In the genomic region with DNA sequence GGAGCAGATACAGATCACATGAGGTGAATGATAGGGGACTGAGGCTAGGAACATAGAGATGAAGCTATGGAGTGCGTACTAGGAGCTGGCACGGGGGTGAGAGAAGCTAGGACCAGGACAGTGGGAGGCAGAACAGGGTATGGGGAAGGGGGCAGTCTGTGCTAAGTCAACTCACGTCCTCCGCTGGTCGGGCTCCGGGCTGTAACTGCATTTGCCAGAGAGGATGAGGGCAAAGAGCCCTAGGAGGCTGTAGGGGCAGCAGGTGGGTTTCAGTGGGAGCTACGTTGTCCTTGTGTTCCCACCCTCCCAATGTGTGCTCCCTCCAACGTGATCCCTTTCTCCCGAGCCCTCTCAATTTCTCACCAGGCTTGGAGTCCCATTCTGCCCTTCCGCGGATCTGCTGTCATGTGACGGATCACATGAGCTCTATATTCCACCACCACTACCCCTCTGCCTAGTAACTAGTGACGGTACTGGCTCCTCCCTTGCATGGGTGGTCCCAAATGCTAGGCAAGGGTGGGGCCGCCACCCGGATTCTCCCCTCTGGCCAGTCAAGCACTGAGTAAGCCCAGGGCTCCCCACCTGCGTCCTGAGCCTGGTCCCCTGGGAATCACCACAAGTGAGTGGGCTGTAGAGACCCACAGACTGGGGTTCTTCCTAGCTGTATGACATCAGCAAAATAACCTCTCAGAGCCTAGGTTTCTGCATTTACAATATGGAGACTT, we compare ENCODE assay signal across 8 cellular contexts. TPM values are rescaled to one million over a fixed set of nuclear protein-coding genes. Genes with fewer than 3 reads are reported as not detected.
A peak's percentile ranks its signal among the peaks of the same experiment; 100 is the strongest.
DNase-seq lines count a peak whose midpoint lies in the region; ATAC-seq and TF ChIP-seq lines count a peak whose summit lies in the region.

A gene (minus strand): TSS at position 402 of the 725 bp plus-strand sequence. CDS start 22 bp downstream, at position 380.

- TF ChIP-seq CTCF in left ventricle myocardium inferior (IDR thresholded peaks at IDR 0.05; ENCODE audit: borderline replicate concordance) (no peak), prostate gland (IDR thresholded peaks at IDR 0.05) (peak in 1 of 4 experiments; percentile 13)

- H3K4me1 ChIP-seq in left ventricle myocardium inferior: peaks cover 29% of the 10 kb centered on the region
- H3K4me1 ChIP-seq in prostate gland (replicated peaks): no peaks in the 10 kb centered on the region
- no peaks in the 10 kb centered on the region for H3K4me1 ChIP-seq in urinary bladder (ENCODE audit: insufficient read depth)

- peak; percentile 99 for ATAC-seq in GM18498 (IDR thresholded peaks at IDR 0.05; ENCODE audit: unreplicated experiment)
- ATAC-seq in HG02885 (IDR thresholded peaks at IDR 0.05; ENCODE audit: poor library complexity, unreplicated experiment): peak; percentile 99

- peak within 1 kb of the TSS; percentile 88 for H3K4me3 ChIP-seq in left ventricle myocardium inferior
- peak within 1 kb of the TSS; percentile 47 to 62 for H3K4me3 ChIP-seq in prostate gland
- peak within 1 kb of the TSS; percentile 67 for H3K4me3 ChIP-seq in urinary bladder (ENCODE audit: low read depth, low read length)

- WGBS in prostate gland: 0% methylated on average over 16 of the region's 16 CpGs
- under 1% methylated on average over 16 of the region's 16 CpGs for WGBS in urinary bladder

- no peaks in the 10 kb centered on the region for H3K27me3 ChIP-seq in left ventricle myocardium inferior (ENCODE audit: low read depth)
- H3K27me3 ChIP-seq in prostate gland (replicated peaks; ENCODE audit: insufficient read depth): no peaks in the 10 kb centered on the region

- H3K27ac ChIP-seq in left ventricle myocardium inferior (replicated peaks) (peak within 1 kb of the TSS; percentile 85), prostate gland (peak within 1 kb of the TSS; percentile 77 to 84), urinary bladder (ENCODE audit: low read depth) (peak within 1 kb of the TSS; percentile 74)

- H3K36me3 ChIP-seq in left ventricle myocardium inferior (peaks cover 22% of the 10 kb centered on the region), prostate gland (no peaks in the 10 kb centered on the region), urinary bladder (ENCODE audit: insufficient read depth) (no peaks in the 10 kb centered on the region)

- no peaks in the 10 kb centered on the region for H3K9me3 ChIP-seq in left ventricle myocardium inferior (replicated peaks)
- H3K9me3 ChIP-seq in prostate gland: no peaks in the 10 kb centered on the region

- DNase-seq in NCI-H1694 (lab: John Stamatoyannopoulos, UW) (peak; percentile 91), amygdala (lab: John Stamatoyannopoulos, UW) (peak; percentile 48 to 99 (median 92)), left ventricle myocardium inferior (peak; percentile 88), prostate gland (ENCODE audit: low spot score) (peak; percentile 96)

- TF ChIP-seq POLR2A in prostate gland (IDR thresholded peaks at IDR 0.05): peak; percentile 90

- intact Hi-C loops in T-helper 1 cell treated with Interleukin-12 subunit alpha and Interleukin-12 subunit beta and Interleukin-4 antibody, amounts not matched to agents 30 ng/mL and 1 ng/mL, for 36 hours (cut with micrococcal nuclease): loop anchor here (1.0 to 10.0 kb wide), 11 partner anchors 8 to 994 kb away; a partner anchor contains a TSS
- intact Hi-C loops in left ventricle myocardium inferior (cut with micrococcal nuclease): no loop called here
- intact Hi-C loops in prostate gland (cut with DNase I): no loop called here

RNA-seq across cellular contexts. Expression of the gene that starts here (rescaled TPM):
- total RNA-seq in T-helper 1 cell treated with Interleukin-12 subunit alpha and Interleukin-12 subunit beta and Interleukin-4 antibody, amounts not matched to agents 30 ng/mL and 1 ng/mL, for 36 hours: 94.4 and 95.9 TPM in 2 replicates
- 84.2 TPM for total RNA-seq in left ventricle myocardium inferior
- 100 to 1,000 TPM in 1 of 2 donors, 10 to 100 TPM in 1; 94.6 to 147 TPM for total RNA-seq in prostate gland
- total RNA-seq in urinary bladder: 48.9 TPM
- polyA plus RNA-seq in urinary bladder: 101 TPM

Comparison
In these comparisons a context has a peak if more than half of its experiments do, and no peak if none do; other contexts are left out.
1. Peak in every context shown above with its lines: DNase-seq, ATAC-seq, H3K4me3 ChIP-seq and H3K27ac ChIP-seq.